ENCODE assay signal across 11 cellular contexts in the genomic region with DNA sequence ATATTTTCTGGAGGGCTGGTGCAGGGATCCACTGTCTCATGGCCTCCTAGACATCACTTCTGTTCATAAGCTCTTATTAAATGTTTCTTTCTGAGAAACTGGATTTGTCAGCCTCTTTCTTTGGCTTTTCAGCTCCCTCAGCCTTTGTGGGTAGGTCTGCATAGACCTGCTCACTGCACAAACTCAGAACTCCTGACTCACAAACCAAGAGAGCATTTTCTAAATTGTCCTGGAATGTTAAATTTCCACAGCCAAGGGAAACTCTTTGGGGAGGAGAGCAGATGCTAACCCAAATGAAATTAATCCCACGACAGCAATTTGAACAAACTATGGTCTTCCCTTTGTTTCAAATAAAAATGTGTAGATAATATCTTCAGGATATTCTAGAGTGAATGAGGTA. TPM values are rescaled to one million over a fixed set of nuclear protein-coding genes. Genes with fewer than 3 reads are reported as not detected.
DNase-seq lines count a peak whose midpoint lies in the region; ATAC-seq and TF ChIP-seq lines count a peak whose summit lies in the region.
"Had no signal": no experiment of that assay in that cellular context is flagged by ENCODE, and none has a peak within 500 bp of the region (broad histone marks: within the 10 kb centered on the region; RNA-seq: fewer than 3 reads in every experiment).

No MANE protein-coding gene starts in this region.

- CTCF ChIA-PET in SK-N-SH (lab: Yijun Ruan, JAX) = interaction anchor here (0.6 to 5.1 kb wide), 6 partner anchors 10 to 127 kb away, joined by 3 to 24 read pairs (median 6); a partner anchor contains a TSS

- peaks cover 8 to 49% of the 10 kb centered on the region in 2 experiments for H3K4me1 ChIP-seq in SK-N-SH (ENCODE audit: control insufficient read depth in 1 of 2, insufficient read depth in 2 of 2, low read depth in 1 of 2, low read length in 1 of 2)
- peaks cover 60% of the 10 kb centered on the region for H3K4me1 ChIP-seq in skeletal muscle satellite cell (ENCODE audit: control insufficient read depth, insufficient read depth, low read length)

- H3K9me3 ChIP-seq in SK-N-SH (no peaks in the 10 kb centered on the region), skeletal muscle satellite cell (replicated peaks; ENCODE audit: low read length) (no peaks in the 10 kb centered on the region)

- 25% methylated on average over 1 of the region's 1 CpG for WGBS in SK-N-SH (ENCODE audit: low lambda C conversion rate)

- H3K79me2 ChIP-seq in SK-N-SH (ENCODE audit: insufficient read depth) = peaks cover 64% of the 10 kb centered on the region

- no peak overlapping the region for H3K4me3 ChIP-seq in SK-N-SH (ENCODE audit: low read depth in 2 of 2, low read length in 1 of 2)
- H3K4me3 ChIP-seq in choroid plexus epithelial cell (ENCODE audit: low read depth, low read length) = no peak overlapping the region
- peak overlapping the region; percentile 19 for H3K4me3 ChIP-seq in skeletal muscle satellite cell (ENCODE audit: low read length)

- no peak for TF ChIP-seq CTCF in SK-N-SH (IDR thresholded peaks at IDR 0.05)
- TF ChIP-seq CTCF in choroid plexus epithelial cell (conservative IDR thresholded peaks at IDR 0.05; ENCODE audit: low read depth, low read length) = no peak

- peaks cover 20 to 42% of the 10 kb centered on the region in 2 experiments for H3K36me3 ChIP-seq in SK-N-SH (replicated peaks in 1 of 2; ENCODE audit: control insufficient read depth in 1 of 2, insufficient read depth in 2 of 2, low read length in 1 of 2)
- peaks cover 49% of the 10 kb centered on the region for H3K36me3 ChIP-seq in skeletal muscle satellite cell (ENCODE audit: insufficient read depth, low read length)

- peak; percentile 37 for DNase-seq in GM03348 (ENCODE audit: low spot score)
- no peak for DNase-seq in SK-N-SH
- peak; percentile 64 for DNase-seq in choroid plexus epithelial cell (ENCODE audit: low read depth)
- no peak for DNase-seq in cortex of kidney (lab: John Stamatoyannopoulos, UW)
- DNase-seq in NCI-H345 treated with DMSO at 0.1 percent for 48 hours (lab: John Stamatoyannopoulos, UW; ENCODE audit: unreplicated experiment) = no peak
- DNase-seq: DMS 273 treated with DMSO at 0.1 percent for 48 hours, kidney, NCI-H187 treated with DMSO at 0.1 percent for 48 hours had no signal

- peak overlapping the region; percentile 68 for H3K4me2 ChIP-seq in SK-N-SH
- H3K4me2 ChIP-seq in skeletal muscle satellite cell (ENCODE audit: low read length) = peak overlapping the region; percentile 53

- H4K20me1 ChIP-seq in SK-N-SH (ENCODE audit: insufficient read depth) = no peaks in the 10 kb centered on the region

- POLR2A ChIA-PET in SK-N-SH (lab: Yijun Ruan, JAX) = no interaction called here

- H3K9ac ChIP-seq in SK-N-SH (peak overlapping the region; percentile 69), skeletal muscle satellite cell (ENCODE audit: low read depth, low read length) (peak overlapping the region; percentile 83)

- no peak for TF ChIP-seq RAD21 in SK-N-SH (IDR thresholded peaks at IDR 0.05; ENCODE audit: low read length)

- TF ChIP-seq EP300 in SK-N-SH (IDR thresholded peaks at IDR 0.05; ENCODE audit: borderline replicate concordance in 1 of 2, low read depth in 1 of 2, low read length in 1 of 2) = no peak

- no peak overlapping the region for H2AFZ ChIP-seq in SK-N-SH (ENCODE audit: low read depth)

- ATAC-seq in GM18858 (IDR thresholded peaks at IDR 0.05; ENCODE audit: unreplicated experiment) (no peak), GM19035 (IDR thresholded peaks at IDR 0.05; ENCODE audit: unreplicated experiment) (no peak)

- H3K27me3 ChIP-seq in SK-N-SH (ENCODE audit: insufficient read depth) (no peaks in the 10 kb centered on the region), skeletal muscle satellite cell (ENCODE audit: control insufficient read depth, insufficient read depth, low read length) (no peaks in the 10 kb centered on the region)

- H3K9me2 ChIP-seq in SK-N-SH = no peaks in the 10 kb centered on the region

- peak overlapping the region; percentile 72 to 93 for H3K27ac ChIP-seq in SK-N-SH (ENCODE audit: low read depth in 2 of 2, low read length in 1 of 2)

- H3F3A ChIP-seq in SK-N-SH (replicated peaks; ENCODE audit: insufficient read depth) = peaks cover 56% of the 10 kb centered on the region

TF ChIP-seq in SK-N-SH, 30 proteins besides CTCF, POLR2A, EP300 and RAD21:
- TF ChIP-seq SIN3A (IDR thresholded peaks at IDR 0.05; ENCODE audit: borderline replicate concordance, low read depth, low read length) = no peak
- TF ChIP-seq, protein P1, sequence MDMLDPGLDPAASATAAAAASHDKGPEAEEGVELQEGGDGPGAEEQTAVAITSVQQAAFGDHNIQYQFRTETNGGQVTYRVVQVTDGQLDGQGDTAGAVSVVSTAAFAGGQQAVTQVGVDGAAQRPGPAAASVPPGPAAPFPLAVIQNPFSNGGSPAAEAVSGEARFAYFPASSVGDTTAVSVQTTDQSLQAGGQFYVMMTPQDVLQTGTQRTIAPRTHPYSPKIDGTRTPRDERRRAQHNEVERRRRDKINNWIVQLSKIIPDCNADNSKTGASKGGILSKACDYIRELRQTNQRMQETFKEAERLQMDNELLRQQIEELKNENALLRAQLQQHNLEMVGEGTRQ (IDR thresholded peaks at IDR 0.05; ENCODE audit: borderline replicate concordance, low read depth, low read length) = no peak
- TF ChIP-seq TCF12 (IDR thresholded peaks at IDR 0.05) = peak; percentile 47; the same call in 1 of the 2 replicates
- TF ChIP-seq MEF2A (IDR thresholded peaks at IDR 0.05; ENCODE audit: borderline replicate concordance, low read depth) = no peak
- peak; percentile 24; the same call in 1 of the 2 replicates for TF ChIP-seq FOSL2 (IDR thresholded peaks at IDR 0.05; ENCODE audit: borderline replicate concordance, low read depth)

RNA-seq across cellular contexts. Expression of a gene that starts 19.5 kb away (rescaled TPM):
- 56.9 and 68.3 TPM in 2 replicates for polyA plus RNA-seq in SK-N-SH (2012; rRNA removed)
- 53.7 and 58.9 TPM in 2 replicates for polyA plus RNA-seq in SK-N-SH (2012; cell fraction: cytosol; rRNA removed)
- polyA plus RNA-seq in SK-N-SH (2012; cell fraction: nucleus; rRNA removed) = 123 and 155 TPM in 2 replicates
- total RNA-seq in skeletal muscle satellite cell (2012; rRNA removed) = 21.3 and 27.3 TPM in 2 replicates

Comparison
In these comparisons a context has a peak if more than half of its experiments do, and no peak if none do; other contexts are left out.
1. DNase-seq: peak in GM03348 (single experiment) and choroid plexus epithelial cell (single experiment); none in SK-N-SH (single experiment), cortex of kidney (single experiment) and NCI-H345 treated with DMSO at 0.1 percent for 48 hours (single experiment).